8 cellular contexts compared by ENCODE assay signal in the genomic region with DNA sequence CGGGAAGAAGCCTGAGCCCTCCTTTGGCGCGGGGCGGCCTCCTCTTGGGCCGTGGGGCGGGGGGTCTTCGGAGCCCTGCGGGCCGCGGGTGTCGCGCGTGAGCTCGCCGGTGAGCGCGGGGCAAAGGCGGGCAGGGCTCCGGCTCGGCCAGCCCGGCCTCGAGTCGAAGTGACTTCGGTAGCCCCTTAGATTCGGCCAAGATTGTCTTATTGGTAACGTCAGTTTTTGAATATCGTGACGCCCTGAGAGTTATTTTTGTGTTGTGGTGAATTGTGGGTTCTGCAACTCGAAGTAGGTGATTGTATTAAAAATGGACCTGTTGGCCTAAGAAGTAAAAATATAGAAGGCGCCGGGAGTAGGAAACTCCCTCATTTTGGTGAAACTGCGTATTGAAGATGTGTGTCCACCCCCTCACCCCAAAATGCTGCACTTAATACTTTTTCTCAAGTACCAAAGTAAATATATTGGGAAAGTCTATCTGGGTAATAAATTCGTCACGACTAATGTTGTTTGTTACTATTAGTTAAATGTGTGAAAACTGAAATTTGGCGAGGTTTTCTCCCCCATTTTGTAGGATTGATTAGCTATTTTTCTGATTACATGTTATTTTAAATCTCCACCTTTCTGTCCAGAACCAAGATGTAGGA. TPM values are rescaled to one million over a fixed set of nuclear protein-coding genes. Genes with fewer than 3 reads are reported as not detected.
DNase-seq lines count a peak whose midpoint lies in the region; ATAC-seq and TF ChIP-seq lines count a peak whose summit lies in the region.

No MANE protein-coding gene starts in this region.

- H4K5ac ChIP-seq in IMR-90 (ENCODE audit: low read depth, low read length) = peak overlapping the region; percentile 96

- peak overlapping the region; percentile 97 for H3K4ac ChIP-seq in IMR-90 (ENCODE audit: low read depth, low read length)

- H2BK5ac ChIP-seq in IMR-90 (ENCODE audit: low read depth, low read length, poor library complexity, severe bottlenecking) = peak overlapping the region; percentile 97

- peak overlapping the region; percentile 20; the same call in 1 of the 2 replicates for H2BK120ac ChIP-seq in IMR-90 (ENCODE audit: low read depth, low read length)

- peak overlapping the region; percentile 94 for H3K23ac ChIP-seq in IMR-90 (ENCODE audit: low read depth, low read length)

- intact Hi-C loops in IMR-90 (cut with micrococcal nuclease) = loop anchor here (1.0 to 10.0 kb wide), 7 partner anchors 97 to 812 kb away; partner anchors contain the start of genes BAZ2B and WDSUB1
- intact Hi-C loops in adrenal gland (cut with DNase I) = loop anchor here in 1 of 2 donors (5.0 kb wide), 1 partner anchor 101 kb away; no protein-coding TSS in a partner anchor

- H3K36me3 ChIP-seq in IMR-90 (ENCODE audit: control insufficient read depth, insufficient read depth, low read length) = peaks cover 17% of the 10 kb centered on the region
- peaks cover 0 to 8% of the 10 kb centered on the region in 2 donors for H3K36me3 ChIP-seq in adrenal gland (replicated peaks in 1 of 2)

- in situ Hi-C loops in IMR-90 (cut with MboI; ENCODE audit: low sequenced_read_pairs) = no loop called here

- no peaks in the 10 kb centered on the region for H3K27me3 ChIP-seq in IMR-90 (ENCODE audit: control insufficient read depth, insufficient read depth, low read length)
- H3K27me3 ChIP-seq in adrenal gland = no peaks in the 10 kb centered on the region

- H2BK15ac ChIP-seq in IMR-90 (ENCODE audit: low read depth, low read length) = no peak overlapping the region

- no peak for TF ChIP-seq RAD21 in IMR-90 (IDR thresholded peaks at IDR 0.05; ENCODE audit: low read length)

- TF ChIP-seq CTCF in IMR-90 (conservative IDR thresholded peaks at IDR 0.05; ENCODE audit: low read depth, low read length) (no peak), adrenal gland (IDR thresholded peaks at IDR 0.05) (no peak)

- peak overlapping the region; percentile 98 to 100 (median 99) for H3K4me3 Mint-ChIP-seq in immature natural killer cell
- H3K4me3 Mint-ChIP-seq in stimulated activated effector memory CD8-positive, alpha-beta T cell treated with anti-CD3 and anti-CD28 coated beads, Interleukin-12 subunit alpha, Interleukin-12 subunit beta, amount 100 ng/mL, for 72 hours = peak overlapping the region; percentile 100

- H4K20me1 ChIP-seq in IMR-90 (ENCODE audit: insufficient read depth, low read length) = peaks cover 49% of the 10 kb centered on the region

- H3K18ac ChIP-seq in IMR-90 (ENCODE audit: low read depth, low read length) = peak overlapping the region; percentile 95

- H3K9ac ChIP-seq in IMR-90 (ENCODE audit: low read depth, low read length) = peak overlapping the region; percentile 99

- H3K4me1 Mint-ChIP-seq in immature natural killer cell = peaks cover 56 to 64% of the 10 kb centered on the region in 2 donors
- H3K4me1 Mint-ChIP-seq in stimulated activated effector memory CD8-positive, alpha-beta T cell treated with anti-CD3 and anti-CD28 coated beads, Interleukin-12 subunit alpha, Interleukin-12 subunit beta, amount 100 ng/mL, for 72 hours = peaks cover 44% of the 10 kb centered on the region

- H3K56ac ChIP-seq in IMR-90 (ENCODE audit: extremely low read depth, insufficient read depth, low read length) = peak overlapping the region; percentile 94

- ATAC-seq in GM19025 (IDR thresholded peaks at IDR 0.05; ENCODE audit: low read depth, unreplicated experiment) (peak; percentile 1), IMR-90 (ENCODE audit: low read depth) (peak; percentile 3)
- no peak for ATAC-seq in stimulated activated effector memory CD8-positive, alpha-beta T cell treated with anti-CD3 and anti-CD28 coated beads, Interleukin-12 subunit alpha, Interleukin-12 subunit beta, amount 100 ng/mL, for 72 hours

- H2AK5ac ChIP-seq in IMR-90 (ENCODE audit: low read depth, low read length) = no peak overlapping the region; the same call in 1 of the 2 replicates

- peaks cover 0 to 22% of the 10 kb centered on the region in 2 experiments; a peak in 2 of 4 replicates for H3K79me1 ChIP-seq in IMR-90 (ENCODE audit: low read depth in 1 of 2, low read length in 2 of 2)

- H3K36me3 Mint-ChIP-seq in immature natural killer cell = peaks cover 4 to 9% (median 4%) of the 10 kb centered on the region in 3 donors
- peaks cover 63% of the 10 kb centered on the region for H3K36me3 Mint-ChIP-seq in stimulated activated effector memory CD8-positive, alpha-beta T cell treated with anti-CD3 and anti-CD28 coated beads, Interleukin-12 subunit alpha, Interleukin-12 subunit beta, amount 100 ng/mL, for 72 hours

- no CpG with 5 or more reads among the region's 35 CpGs for WGBS in IMR-90 (ENCODE audit: extremely low coverage in 2 of 2, insufficient read length in 1 of 2), 2 experiments
- WGBS in adrenal gland, 4 donors = 0 to 1% (median 0%) methylated on average over 12 to 35 of the region's 35 CpGs

- no peaks in the 10 kb centered on the region for H3K9me3 ChIP-seq in IMR-90 (ENCODE audit: control insufficient read depth, insufficient read depth, low read length)
- H3K9me3 ChIP-seq in adrenal gland (replicated peaks in 1 of 3) = no peaks in the 10 kb centered on the region

- H4K8ac ChIP-seq in IMR-90 (ENCODE audit: low read depth in 2 of 2, low read length in 2 of 2) = peak overlapping the region; percentile 81 to 99

- POLR2A ChIA-PET in IMR-90 (lab: Charles Lee; ENCODE audit: unreplicated experiment) = interaction anchor here (0.5 to 0.7 kb wide), 3 partner anchors 9 to 346 kb away, joined by 3 to 8 read pairs (median 3); no protein-coding TSS in a partner anchor

- dilution Hi-C loops in IMR-90 (cut with HindIII; ENCODE audit: low sequenced_read_pairs, unreplicated experiment) = no loop called here

- H3K4me2 ChIP-seq in IMR-90 (ENCODE audit: low read depth, low read length) = peak overlapping the region; percentile 94

- H2AFZ ChIP-seq in IMR-90 (replicated peaks; ENCODE audit: low read length, poor library complexity) = peak overlapping the region; percentile 97

- H3K27ac Mint-ChIP-seq in immature natural killer cell = peak overlapping the region; percentile 98 to 100 (median 99)
- peak overlapping the region; percentile 100 for H3K27ac Mint-ChIP-seq in stimulated activated effector memory CD8-positive, alpha-beta T cell treated with anti-CD3 and anti-CD28 coated beads, Interleukin-12 subunit alpha, Interleukin-12 subunit beta, amount 100 ng/mL, for 72 hours

- no peak for TF ChIP-seq POLR2A in IMR-90 (IDR thresholded peaks at IDR 0.05; ENCODE audit: low read depth, low read length)
- TF ChIP-seq POLR2A in adrenal gland (IDR thresholded peaks at IDR 0.05) = no peak

- H3K27me3 Mint-ChIP-seq in immature natural killer cell (ENCODE audit: low read depth in 3 of 3) = peaks cover 13 to 20% (median 19%) of the 10 kb centered on the region in 3 donors

- peak overlapping the region; percentile 97 for H2AK9ac ChIP-seq in IMR-90 (replicated peaks; ENCODE audit: low read depth, low read length, poor library complexity)

- peak overlapping the region; percentile 97 for H3K14ac ChIP-seq in IMR-90 (replicated peaks; ENCODE audit: low read depth, low read length)

- peak overlapping the region; percentile 97 for H3K27ac ChIP-seq in IMR-90 (ENCODE audit: insufficient read depth, low read length)
- peak overlapping the region; percentile 96 to 100 (median 98) for H3K27ac ChIP-seq in adrenal gland

- peak overlapping the region; percentile 96 for H4K91ac ChIP-seq in IMR-90 (ENCODE audit: insufficient read depth, low read depth, low read length)

- CTCF ChIA-PET in IMR-90 (lab: Yijun Ruan, JAX) = interaction anchor here (0.6 to 1.0 kb wide), 2 partner anchors 13 to 32 kb away, joined by 3 read pairs; no protein-coding TSS in a partner anchor

- H3K4me3 ChIP-seq in IMR-90 (ENCODE audit: insufficient read depth, low read depth, low read length) (peak overlapping the region; percentile 95), adrenal gland (peak overlapping the region; percentile 43 to 99 (median 81))

- peaks cover 9% of the 10 kb centered on the region for H3K9me1 ChIP-seq in IMR-90 (ENCODE audit: insufficient read depth, low read length)

- DNase-seq in AG20443 (ENCODE audit: low spot score) (peak; percentile 56), IMR-90 (no peak), adrenal gland (no peak), immature natural killer cell (no peak), H4 (ENCODE audit: low spot score) (no peak)
- DNase-seq in stimulated activated effector memory CD8-positive, alpha-beta T cell treated with anti-CD3 and anti-CD28 coated beads, Interleukin-12 subunit alpha, Interleukin-12 subunit beta, amount 100 ng/mL, for 72 hours (ENCODE audit: low spot score in 2 of 2) = no peak
- no peak for DNase-seq in stimulated activated CD4-positive, alpha-beta T cell treated with anti-CD3 and anti-CD28 coated beads, Interleukin-4, amount 100 ng/mL, for 24 hours

- no peaks in the 10 kb centered on the region for H3K9me3 Mint-ChIP-seq in immature natural killer cell
- no peaks in the 10 kb centered on the region for H3K9me3 Mint-ChIP-seq in stimulated activated effector memory CD8-positive, alpha-beta T cell treated with anti-CD3 and anti-CD28 coated beads, Interleukin-12 subunit alpha, Interleukin-12 subunit beta, amount 100 ng/mL, for 72 hours

- H2BK20ac ChIP-seq in IMR-90 (ENCODE audit: low read depth, low read length) = no peak overlapping the region

- peaks cover 8% of the 10 kb centered on the region for H3K4me1 ChIP-seq in IMR-90 (ENCODE audit: control insufficient read depth, insufficient read depth, low read length)
- H3K4me1 ChIP-seq in adrenal gland (replicated peaks in 1 of 2) = peaks cover 35 to 51% of the 10 kb centered on the region in 2 donors

- no TSS peak for BruUV-seq in IMR-90 (replicated peaks; lab: Mats Ljungman, UMichigan)

TF ChIP-seq in IMR-90, 13 proteins besides CTCF, POLR2A, EP300 and RAD21 (continues in another document):
- TF ChIP-seq RCOR1 (IDR thresholded peaks at IDR 0.05; ENCODE audit: insufficient replicate concordance, low read length) (no peak), SMC3 (IDR thresholded peaks at IDR 0.05; ENCODE audit: low read depth, low read length) (no peak)

RNA-seq across cellular contexts. Expression of gene MARCHF7, which starts 0.7 kb away (rescaled TPM):
- total RNA-seq in IMR-90 (2012; rRNA removed) (193 and 212 TPM in 2 replicates), adrenal gland (10 to 100 TPM; 53.1 to 89.2 (median 64.3) TPM)
- polyA plus RNA-seq in IMR-90 (2012; rRNA removed) (39.1 and 59.1 TPM in 2 replicates), adrenal gland (100 to 1,000 TPM in 1 of 3 donors, 10 to 100 TPM in 2; 15.6 to 109 (median 19.3) TPM), immature natural killer cell (100 to 1,000 TPM; 142 to 155 (median 146) TPM)
- 9.6 and 13.8 TPM in 2 replicates for polyA plus RNA-seq in IMR-90 (2012; cell fraction: cytosol; rRNA removed)
- polyA plus RNA-seq in IMR-90 (2012; cell fraction: nucleus; rRNA removed; ENCODE audit: low replicate concordance) = 9.7 and 49.9 TPM in 2 replicates
- total RNA-seq in H4 (2014; rRNA removed; shearing (Covaris generic)) = 63.9 and 68.2 TPM in 2 replicates
